ENCODE assay signal across 21 cellular contexts in genomic region chrX:46730765-46731164, GRCh38. TPM values are rescaled to one million over a fixed set of nuclear protein-coding genes. Genes with fewer than 3 reads are reported as not detected.
DNase-seq lines count a peak whose midpoint lies in the region; ATAC-seq, FAIRE-seq and TF ChIP-seq lines count a peak whose summit lies in the region.
"Had no signal": no experiment of that assay in that cellular context is flagged by ENCODE, and none has a peak within 500 bp of the region (broad histone marks: within the 10 kb centered on the region; RNA-seq: fewer than 3 reads in every experiment).

No MANE protein-coding gene starts in this region.

- H3K36me3 ChIP-seq in astrocyte (ENCODE audit: insufficient read depth, low read length): no peaks in the 10 kb centered on the region
- H3K36me3 ChIP-seq: BLaER1, HAP-1 had no signal

- no peaks in the 10 kb centered on the region for H3K27me3 ChIP-seq in astrocyte (ENCODE audit: insufficient read depth, low read length)
- H3K27me3 ChIP-seq: BLaER1 had no signal

- H3K27ac Mint-ChIP-seq in Calu3 (ENCODE audit: unreplicated experiment) (peak overlapping the region; percentile 15), HFFc6 (no peak overlapping the region; the same call in 1 of the 2 replicates), astrocyte (ENCODE audit: unreplicated experiment) (no peak overlapping the region)
- H3K27ac Mint-ChIP-seq in activated CD4-positive, alpha-beta T cell treated with anti-CD3 and anti-CD28 coated beads, Interleukin-2, amount 10 ng/mL, durations not matched to agents 24 days and 14 days: no peak overlapping the region
- H3K27ac Mint-ChIP-seq in stimulated activated naive CD8-positive, alpha-beta T cell treated with anti-CD3 and anti-CD28 coated beads, Interleukin-15, amount 100 ng/mL, for 72 hours: no peak overlapping the region
- H3K27ac Mint-ChIP-seq: CD8-positive, alpha-beta memory T cell had no signal

- no peaks in the 10 kb centered on the region for H3K27me3 Mint-ChIP-seq in Calu3 (ENCODE audit: unreplicated experiment)
- no peaks in the 10 kb centered on the region for H3K27me3 Mint-ChIP-seq in HFFc6 (ENCODE audit: insufficient read depth)
- H3K27me3 Mint-ChIP-seq in astrocyte (ENCODE audit: low read depth, unreplicated experiment): no peaks in the 10 kb centered on the region
- no peaks in the 10 kb centered on the region for H3K27me3 Mint-ChIP-seq in activated CD4-positive, alpha-beta T cell treated with anti-CD3 and anti-CD28 coated beads, Interleukin-2, amount 10 ng/mL, durations not matched to agents 24 days and 14 days
- H3K27me3 Mint-ChIP-seq in stimulated activated naive CD8-positive, alpha-beta T cell treated with anti-CD3 and anti-CD28 coated beads, Interleukin-15, amount 100 ng/mL, for 72 hours: no peaks in the 10 kb centered on the region

- CTCF ChIA-PET in Calu3 (lab: Charles Lee): no interaction called here

- intact Hi-C loops in Calu3 (cut with micrococcal nuclease; ENCODE audit: unreplicated experiment): no loop called here
- intact Hi-C loops in activated CD4-positive, alpha-beta T cell treated with anti-CD3 and anti-CD28 coated beads, Interleukin-2, amount 10 ng/mL, durations not matched to agents 24 days and 14 days (cut with micrococcal nuclease): no loop called here

- H3K36me3 Mint-ChIP-seq in Calu3 (ENCODE audit: insufficient read depth, unreplicated experiment): peaks cover under 1% of the 10 kb centered on the region
- peaks cover 6% of the 10 kb centered on the region for H3K36me3 Mint-ChIP-seq in HFFc6 (ENCODE audit: low read depth)
- no peaks in the 10 kb centered on the region for H3K36me3 Mint-ChIP-seq in astrocyte (ENCODE audit: low read depth, unreplicated experiment)
- peaks cover 15% of the 10 kb centered on the region for H3K36me3 Mint-ChIP-seq in activated CD4-positive, alpha-beta T cell treated with anti-CD3 and anti-CD28 coated beads, Interleukin-2, amount 10 ng/mL, durations not matched to agents 24 days and 14 days (ENCODE audit: low read depth)

- peaks cover 20% of the 10 kb centered on the region for H3K79me2 ChIP-seq in astrocyte (ENCODE audit: insufficient read depth, low read length)

- H3K9me3 Mint-ChIP-seq in Calu3 (ENCODE audit: low read depth, unreplicated experiment) (peaks cover under 1% of the 10 kb centered on the region), HFFc6 (peaks cover 3% of the 10 kb centered on the region), astrocyte (ENCODE audit: unreplicated experiment) (no peaks in the 10 kb centered on the region)
- H3K9me3 Mint-ChIP-seq in activated CD4-positive, alpha-beta T cell treated with anti-CD3 and anti-CD28 coated beads, Interleukin-2, amount 10 ng/mL, durations not matched to agents 24 days and 14 days: peaks cover 2% of the 10 kb centered on the region
- peaks cover 3 to 4% of the 10 kb centered on the region in 2 donors for H3K9me3 Mint-ChIP-seq in stimulated activated naive CD8-positive, alpha-beta T cell treated with anti-CD3 and anti-CD28 coated beads, Interleukin-15, amount 100 ng/mL, for 72 hours

- H3K4me3 Mint-ChIP-seq in Calu3 (ENCODE audit: low read depth, unreplicated experiment) (no peak overlapping the region), HFFc6 (peak overlapping the region; percentile 26; the same call in 1 of the 2 replicates), astrocyte (ENCODE audit: unreplicated experiment) (no peak overlapping the region)
- H3K4me3 Mint-ChIP-seq in activated CD4-positive, alpha-beta T cell treated with anti-CD3 and anti-CD28 coated beads, Interleukin-2, amount 10 ng/mL, durations not matched to agents 24 days and 14 days: no peak overlapping the region
- no peak overlapping the region for H3K4me3 Mint-ChIP-seq in stimulated activated naive CD8-positive, alpha-beta T cell treated with anti-CD3 and anti-CD28 coated beads, Interleukin-15, amount 100 ng/mL, for 72 hours
- H3K4me3 Mint-ChIP-seq: CD8-positive, alpha-beta memory T cell had no signal

- no peak for ATAC-seq in stimulated activated naive CD8-positive, alpha-beta T cell treated with anti-CD3 and anti-CD28 coated beads, Interleukin-15, amount 100 ng/mL, for 72 hours
- ATAC-seq: A549, K562 had no signal

- H3K4me1 ChIP-seq in astrocyte (ENCODE audit: insufficient read depth, low read length): no peaks in the 10 kb centered on the region
- H3K4me1 ChIP-seq: BLaER1 had no signal

- H3K27ac ChIP-seq in astrocyte (ENCODE audit: low read depth, low read length): no peak overlapping the region
- H3K27ac ChIP-seq: A549, BLaER1, GM23248 had no signal

- TF ChIP-seq CTCF in Calu3 (IDR thresholded peaks at IDR 0.05; ENCODE audit: unreplicated experiment): no peak
- no peak for TF ChIP-seq CTCF in HFFc6 (IDR thresholded peaks at IDR 0.05)
- no peak for TF ChIP-seq CTCF in astrocyte (IDR thresholded peaks at IDR 0.05; ENCODE audit: insufficient read depth, low read depth, low read length)

- BruUV-seq in Calu3 (replicated peaks; lab: Mats Ljungman, UMichigan): no TSS peak

- H3K9ac ChIP-seq in astrocyte (ENCODE audit: low read length): no peak overlapping the region
- H3K9ac ChIP-seq: BLaER1, GM23248 had no signal

- no peak for DNase-seq in Calu3
- DNase-seq in HFFc6: no peak
- no peak for DNase-seq in astrocyte (ENCODE audit: low read depth)
- DNase-seq in activated CD4-positive, alpha-beta T cell treated with anti-CD3 and anti-CD28 coated beads, Interleukin-2, amount 10 ng/mL, durations not matched to agents 24 days and 14 days: no peak
- DNase-seq in SHP77 (lab: John Stamatoyannopoulos, UW): no peak
- DNase-seq in NCI-H345 (lab: John Stamatoyannopoulos, UW): no peak
- no peak for DNase-seq in stimulated activated naive CD8-positive, alpha-beta T cell treated with anti-CD3 and anti-CD28 coated beads, Interleukin-15, amount 100 ng/mL, for 72 hours
- DNase-seq: AML-193; CD8-positive, alpha-beta memory T cell; COR-L47; GDM1; GM23248; IMR-90 had no signal

- H4K20me1 ChIP-seq in astrocyte (ENCODE audit: insufficient read depth, low read length): no peaks in the 10 kb centered on the region
- H4K20me1 ChIP-seq: BLaER1 had no signal

- H3K4me1 Mint-ChIP-seq in Calu3 (ENCODE audit: low read depth, unreplicated experiment) (peaks cover 9% of the 10 kb centered on the region), HFFc6 (ENCODE audit: low read depth) (peaks cover 24% of the 10 kb centered on the region), astrocyte (ENCODE audit: low read depth, unreplicated experiment) (no peaks in the 10 kb centered on the region)
- peaks cover 18% of the 10 kb centered on the region for H3K4me1 Mint-ChIP-seq in activated CD4-positive, alpha-beta T cell treated with anti-CD3 and anti-CD28 coated beads, Interleukin-2, amount 10 ng/mL, durations not matched to agents 24 days and 14 days
- H3K4me1 Mint-ChIP-seq in stimulated activated naive CD8-positive, alpha-beta T cell treated with anti-CD3 and anti-CD28 coated beads, Interleukin-15, amount 100 ng/mL, for 72 hours: peaks cover 20% of the 10 kb centered on the region
- H3K4me1 Mint-ChIP-seq: CD8-positive, alpha-beta memory T cell had no signal

- no peak overlapping the region for H3K4me2 ChIP-seq in astrocyte (ENCODE audit: low read length)
- H3K4me2 ChIP-seq: A549, BLaER1 had no signal

- no peak overlapping the region for H3K4me3 ChIP-seq in astrocyte (ENCODE audit: insufficient read depth, low read depth, low read length)
- H3K4me3 ChIP-seq: A549, BLaER1, GM23248, HAP-1, K562 had no signal

- no peak overlapping the region for H2AFZ ChIP-seq in astrocyte (ENCODE audit: low read depth, low read length)
- H2AFZ ChIP-seq: GM23248 had no signal

- FAIRE-seq in astrocyte (lab: Jason Lieb, UNC): peak; percentile 65
- FAIRE-seq: A549, D721Med, GM12892, GM18507, HTR-8/SVneo, K562 had no signal

- no peaks in the 10 kb centered on the region for H3K9me3 ChIP-seq in astrocyte (ENCODE audit: insufficient read depth, low read depth, low read length)

RNA-seq across cellular contexts. Expression of gene SLC9A7, which starts 28.2 kb away (rescaled TPM):
- total RNA-seq in Calu3 (2022) (66.4 and 83.3 TPM in 2 replicates), astrocyte (20.8 and 21.0 TPM in 2 replicates)
- 10 to 100 TPM; 41.8 to 54.1 (median 45.7) TPM for total RNA-seq in HFFc6 (2021; fragmentation: NEBNext Ultra II Directional; extraction: Animal tissue kit (Norgen Biotek cat#: 25700))
- 37.7 and 43.8 TPM in 2 replicates for total RNA-seq in activated CD4-positive, alpha-beta T cell treated with anti-CD3 and anti-CD28 coated beads, Interleukin-2, amount 10 ng/mL, durations not matched to agents 24 days and 14 days
